ENCODE assay signal across 10 cellular contexts in the genomic region with DNA sequence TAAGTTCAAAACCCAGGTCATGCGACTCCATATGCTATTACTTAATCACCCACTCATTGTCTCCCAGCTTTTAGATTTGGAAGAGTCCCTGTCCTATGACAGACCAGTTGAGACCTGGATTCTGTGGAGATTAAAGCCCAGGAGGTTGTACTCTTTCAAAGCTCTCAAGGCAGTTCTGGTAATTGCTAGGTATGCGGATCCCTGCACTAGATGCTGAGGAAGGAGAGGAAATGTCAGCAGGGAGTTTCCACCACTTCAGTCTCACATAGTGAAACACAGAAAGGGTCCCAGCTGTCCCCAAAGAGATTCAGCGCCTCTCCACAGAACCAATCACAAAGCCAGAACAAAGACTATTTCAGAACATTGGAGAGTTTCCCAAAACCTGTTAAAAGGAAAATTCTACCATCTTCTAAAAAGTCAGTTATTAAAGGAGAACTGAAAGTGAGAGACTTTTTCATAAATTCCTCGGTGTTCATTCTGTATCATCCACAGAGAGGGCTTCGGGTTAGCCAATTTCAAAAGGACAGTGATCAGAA. TPM values are rescaled to one million over a fixed set of nuclear protein-coding genes. Genes with fewer than 3 reads are reported as not detected.
DNase-seq lines count a peak whose midpoint lies in the region; ATAC-seq and TF ChIP-seq lines count a peak whose summit lies in the region.
"Had no signal": no experiment of that assay in that cellular context is flagged by ENCODE, and none has a peak within 500 bp of the region (broad histone marks: within the 10 kb centered on the region; RNA-seq: fewer than 3 reads in every experiment).

No MANE protein-coding gene starts in this region.

- H3K36me3 ChIP-seq in OCI-LY3 (replicated peaks; ENCODE audit: low read depth, low read length) (peaks cover 18% of the 10 kb centered on the region), spleen (peaks cover 0 to 71% (median 39%) of the 10 kb centered on the region in 6 donors), heart left ventricle (peaks cover 0 to 67% (median 38%) of the 10 kb centered on the region in 9 donors)

- CTCF ChIA-PET in activated CD4-positive, alpha-beta T cell treated with anti-CD3 and anti-CD28 coated beads, Interleukin-2, amount 10 ng/mL, durations not matched to agents 7 days and 5 days (lab: Charles Lee), result interaction anchor here (0.6 to 2.4 kb wide), 8 partner anchors 12 to 1971 kb away, joined by 3 to 7 read pairs (median 3); no protein-coding TSS in a partner anchor

- H3K79me2 ChIP-seq in OCI-LY3 (ENCODE audit: low read length), result peaks cover 53% of the 10 kb centered on the region

- H3K9me3 ChIP-seq in OCI-LY3 (ENCODE audit: insufficient read depth, low read length) (no peaks in the 10 kb centered on the region), spleen (no peaks in the 10 kb centered on the region), heart left ventricle (peaks cover 0 to 7% (median 0%) of the 10 kb centered on the region in 12 donors)

- ATAC-seq in HG02763 (IDR thresholded peaks at IDR 0.05; ENCODE audit: unreplicated experiment) (peak; percentile 56), heart left ventricle (no peak)

- peak overlapping the region; percentile 44; the same call in 1 of the 2 replicates for H3K9ac ChIP-seq in OCI-LY3 (ENCODE audit: low read length)
- H3K9ac ChIP-seq: parathyroid adenoma had no signal

- peak overlapping the region; percentile 52 for H3K4me3 Mint-ChIP-seq in activated CD4-positive, alpha-beta T cell treated with anti-CD3 and anti-CD28 coated beads, Interleukin-2, amount 10 ng/mL, durations not matched to agents 7 days and 5 days

- H3K4me1 ChIP-seq in OCI-LY3 (ENCODE audit: low read length) (peaks cover 60% of the 10 kb centered on the region), spleen (peaks cover 43 to 100% (median 82%) of the 10 kb centered on the region in 6 donors), heart left ventricle (peaks cover 6 to 87% (median 46%) of the 10 kb centered on the region in 12 donors)
- H3K4me1 ChIP-seq: parathyroid adenoma had no signal

- no peak for DNase-seq in activated CD4-positive, alpha-beta T cell treated with anti-CD3 and anti-CD28 coated beads, Interleukin-2, amount 10 ng/mL, durations not matched to agents 7 days and 5 days
- no peak for DNase-seq in activated CD4-positive, alpha-beta T cell treated with anti-CD3 and anti-CD28 coated beads, Interleukin-2, amount 50 U/mL, for 1 hour
- DNase-seq in spleen (no peak), heart left ventricle (no peak), DMS79 (lab: John Stamatoyannopoulos, UW) (no peak), inferior parietal cortex (ENCODE audit: extremely low spot score) (no peak)

- H4K20me1 ChIP-seq in OCI-LY3 (ENCODE audit: insufficient read depth, low read length), result peaks cover 3% of the 10 kb centered on the region; the same call in 1 of the 2 replicates

- WGBS in spleen, 5 donors, result 37 to 53% (median 46%) methylated on average over 5 of the region's 5 CpGs
- WGBS in heart left ventricle, 4 donors, result 75 to 82% (median 76%) methylated on average over 5 of the region's 5 CpGs

- TF ChIP-seq CTCF in OCI-LY3 (IDR thresholded peaks at IDR 0.05; ENCODE audit: low read depth, low read length) (no peak), spleen (IDR thresholded peaks at IDR 0.05 in 8 of 11, conservative IDR thresholded peaks at IDR 0.05 in 3 of 11) (no peak), heart left ventricle (IDR thresholded peaks at IDR 0.05) (no peak)

- H3K9me3 Mint-ChIP-seq in activated CD4-positive, alpha-beta T cell treated with anti-CD3 and anti-CD28 coated beads, Interleukin-2, amount 10 ng/mL, durations not matched to agents 7 days and 5 days, result peaks cover 4% of the 10 kb centered on the region

- no peak overlapping the region for H2AFZ ChIP-seq in OCI-LY3 (ENCODE audit: low read depth, low read length)
- H2AFZ ChIP-seq: parathyroid adenoma had no signal

- H3K4me2 ChIP-seq in OCI-LY3 (ENCODE audit: low read length), result peak overlapping the region; percentile 53

- H3K27ac Mint-ChIP-seq in activated CD4-positive, alpha-beta T cell treated with anti-CD3 and anti-CD28 coated beads, Interleukin-2, amount 10 ng/mL, durations not matched to agents 7 days and 5 days, result peak overlapping the region; percentile 75

- H3K27me3 ChIP-seq in OCI-LY3 (ENCODE audit: low read depth, low read length) (no peaks in the 10 kb centered on the region), spleen (replicated peaks in 1 of 7) (no peaks in the 10 kb centered on the region), heart left ventricle (no peaks in the 10 kb centered on the region)

- POLR2A ChIA-PET in activated CD4-positive, alpha-beta T cell treated with anti-CD3 and anti-CD28 coated beads, Interleukin-2, amount 10 ng/mL, durations not matched to agents 7 days and 5 days (lab: Charles Lee), result interaction anchor here (0.7 kb wide), 1 partner anchor 66 kb away, joined by 3 read pairs; no protein-coding TSS in a partner anchor

- H3K4me3 ChIP-seq in OCI-LY3 (ENCODE audit: low read length), result peak overlapping the region; percentile 53
- H3K4me3 ChIP-seq in spleen, result peak overlapping the region in 1 of 8 donors; percentile 11
- H3K4me3 ChIP-seq in heart left ventricle, result no peak overlapping the region

- H3K4me1 Mint-ChIP-seq in activated CD4-positive, alpha-beta T cell treated with anti-CD3 and anti-CD28 coated beads, Interleukin-2, amount 10 ng/mL, durations not matched to agents 7 days and 5 days, result peaks cover 73% of the 10 kb centered on the region

- intact Hi-C loops in spleen (cut with DNase I; ENCODE audit: low total_unique reads) (no loop called here), heart left ventricle (cut with DNase I) (loop anchor here in 1 of 10 donors (10.0 kb wide), 1 partner anchor 54 kb away; a partner anchor contains a TSS)

- H3K27ac ChIP-seq in OCI-LY3 (ENCODE audit: low read length) (peak overlapping the region; percentile 87), spleen (peak overlapping the region; percentile 44 to 85 (median 74)), heart left ventricle (peak overlapping the region in 2 of 12 donors; percentile 16 to 46)
- H3K27ac ChIP-seq: epithelial cell of prostate, parathyroid adenoma had no signal

- no peak for TF ChIP-seq POLR2A in spleen (IDR thresholded peaks at IDR 0.05)
- TF ChIP-seq POLR2A in heart left ventricle (IDR thresholded peaks at IDR 0.05), result no peak

- H3K27me3 Mint-ChIP-seq in activated CD4-positive, alpha-beta T cell treated with anti-CD3 and anti-CD28 coated beads, Interleukin-2, amount 10 ng/mL, durations not matched to agents 7 days and 5 days, result no peaks in the 10 kb centered on the region

- peaks cover 78% of the 10 kb centered on the region for H3K36me3 Mint-ChIP-seq in activated CD4-positive, alpha-beta T cell treated with anti-CD3 and anti-CD28 coated beads, Interleukin-2, amount 10 ng/mL, durations not matched to agents 7 days and 5 days (ENCODE audit: low read depth)

RNA-seq across cellular contexts. Expression of a gene that starts 53.4 kb away (rescaled TPM):
- 10 to 100 TPM; 82.1 to 84.3 TPM for total RNA-seq in activated CD4-positive, alpha-beta T cell treated with anti-CD3 and anti-CD28 coated beads, Interleukin-2, amount 10 ng/mL, durations not matched to agents 7 days and 5 days
- total RNA-seq in spleen, result 100 to 1,000 TPM in 1 of 7 donors, 10 to 100 TPM in 6; 83.2 to 101 (median 90.1) TPM
- 10 to 100 TPM; 27.1 to 44.5 (median 42.4) TPM for polyA plus RNA-seq in spleen
- 10 to 100 TPM; 21.7 to 47.2 (median 28.7) TPM for total RNA-seq in heart left ventricle
- polyA plus RNA-seq in heart left ventricle, result 10 to 100 TPM; 11.5 to 12.0 TPM
